In the genomic region with DNA sequence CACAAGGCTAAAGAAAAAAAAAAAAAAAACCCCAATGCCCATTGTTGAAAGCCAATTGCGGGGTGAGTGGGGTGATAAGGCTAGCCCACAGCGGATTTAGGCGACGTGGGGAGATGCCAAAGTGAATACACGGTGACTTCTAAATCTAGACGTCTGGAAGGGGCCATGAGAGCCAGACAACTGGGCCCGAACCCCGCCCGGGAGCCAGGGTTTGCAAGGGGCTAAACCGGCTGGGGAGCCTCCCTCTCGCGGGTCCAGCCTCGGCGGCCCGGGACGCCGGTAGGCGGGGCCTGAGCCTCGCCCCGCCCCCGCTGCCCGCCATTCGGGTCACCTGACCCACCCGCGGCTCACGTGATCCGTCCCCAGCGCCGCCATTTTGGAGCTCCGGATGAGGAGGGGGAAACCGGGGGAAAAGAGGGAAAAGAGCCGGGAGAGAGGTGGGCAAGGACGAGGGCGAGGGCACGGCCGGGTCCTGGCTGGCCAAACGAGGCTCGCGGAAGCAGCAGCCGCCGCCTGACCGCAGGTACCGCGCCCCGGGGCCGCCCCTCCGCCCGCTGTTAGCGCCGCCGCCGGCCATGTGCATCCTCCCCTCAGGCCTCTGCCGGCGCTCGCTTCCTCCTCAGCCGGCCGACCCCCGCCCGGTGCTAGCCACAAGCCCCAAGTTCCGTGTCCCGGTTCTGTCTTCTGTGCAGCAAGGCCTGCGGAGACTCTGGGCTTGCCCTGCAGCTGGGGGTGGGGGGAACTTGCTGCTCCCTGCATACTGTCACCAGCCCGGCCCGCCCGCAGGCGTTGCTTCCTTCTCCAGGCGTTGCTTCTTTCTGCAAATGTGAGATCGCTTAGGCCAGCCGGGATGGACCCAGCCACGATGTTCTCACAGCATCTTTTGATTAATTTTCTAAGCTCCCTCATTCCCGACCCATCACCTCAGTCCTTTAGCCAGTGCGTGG, we compare ENCODE assay signal across 1 cellular context.
TF ChIP-seq lines count a peak whose summit lies in the region.

Gene ZNF507, plus strand, starts transcription at position 350 of the 947 bp plus-strand sequence. CDS start 7,221 bp downstream, outside the sequence.

TF ChIP-seq in HepG2, 621 proteins besides CTCF, POLR2A, EP300 and RAD21 (continued from another document and continues in another):
- TF ChIP-seq, protein P1, sequence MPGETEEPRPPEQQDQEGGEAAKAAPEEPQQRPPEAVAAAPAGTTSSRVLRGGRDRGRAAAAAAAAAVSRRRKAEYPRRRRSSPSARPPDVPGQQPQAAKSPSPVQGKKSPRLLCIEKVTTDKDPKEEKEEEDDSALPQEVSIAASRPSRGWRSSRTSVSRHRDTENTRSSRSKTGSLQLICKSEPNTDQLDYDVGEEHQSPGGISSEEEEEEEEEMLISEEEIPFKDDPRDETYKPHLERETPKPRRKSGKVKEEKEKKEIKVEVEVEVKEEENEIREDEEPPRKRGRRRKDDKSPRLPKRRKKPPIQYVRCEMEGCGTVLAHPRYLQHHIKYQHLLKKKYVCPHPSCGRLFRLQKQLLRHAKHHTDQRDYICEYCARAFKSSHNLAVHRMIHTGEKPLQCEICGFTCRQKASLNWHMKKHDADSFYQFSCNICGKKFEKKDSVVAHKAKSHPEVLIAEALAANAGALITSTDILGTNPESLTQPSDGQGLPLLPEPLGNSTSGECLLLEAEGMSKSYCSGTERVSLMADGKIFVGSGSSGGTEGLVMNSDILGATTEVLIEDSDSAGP (CRISPR knock-in tag; IDR thresholded peaks at IDR 0.05; ENCODE audit: borderline replicate concordance), result peak; percentile 81; the same call in 1 of the 2 replicates
- TF ChIP-seq ZNF335 (CRISPR knock-in tag; IDR thresholded peaks at IDR 0.05) (no peak), ZNF230 (CRISPR knock-in tag; IDR thresholded peaks at IDR 0.05) (peak; percentile 87; the same call in 1 of the 2 replicates), HDAC2 (CRISPR knock-in tag; IDR thresholded peaks at IDR 0.05) (no peak), ZNF274 (CRISPR knock-in tag; IDR thresholded peaks at IDR 0.05) (no peak; the same call in 1 of the 2 replicates), KDM2A (CRISPR knock-in tag; IDR thresholded peaks at IDR 0.05; ENCODE audit: borderline replicate concordance, low read depth) (peak; percentile 43), USF2 (IDR thresholded peaks at IDR 0.05; ENCODE audit: low read depth, low read length) (peak; percentile 96), USF2 (CRISPR knock-in tag; IDR thresholded peaks at IDR 0.05; ENCODE audit: borderline replicate concordance) (peak; percentile 97; the same call in 1 of the 2 replicates), ELF3 (CRISPR knock-in tag; IDR thresholded peaks at IDR 0.05) (0 out of 2 replicates have a peak, but pooled peaks have one; percentile 41), HNRNPH1 (optimal IDR thresholded peaks at IDR 0.05; ENCODE audit: low read depth, low read length) (peak; percentile 43), ZNF567 (CRISPR knock-in tag; IDR thresholded peaks at IDR 0.05; ENCODE audit: borderline replicate concordance) (peak; percentile 75; the same call in 1 of the 2 replicates), ZSCAN29 (CRISPR knock-in tag; conservative IDR thresholded peaks at IDR 0.05) (0 out of 2 replicates have a peak, but pooled peaks have one; percentile 25), STAG1 (CRISPR knock-in tag; IDR thresholded peaks at IDR 0.05) (no peak), ZNF235 (CRISPR knock-in tag; IDR thresholded peaks at IDR 0.05; ENCODE audit: borderline replicate concordance) (peak; percentile 77; the same call in 1 of the 2 replicates), ZNF652 (CRISPR knock-in tag; IDR thresholded peaks at IDR 0.05; ENCODE audit: borderline replicate concordance, low read depth) (no peak), ZNF292 (CRISPR knock-in tag; IDR thresholded peaks at IDR 0.05; ENCODE audit: borderline replicate concordance, low read depth) (no peak), ZNF672 (CRISPR knock-in tag; IDR thresholded peaks at IDR 0.05) (no peak), ZBTB39 (CRISPR knock-in tag; IDR thresholded peaks at IDR 0.05) (no peak), ZNF615 (CRISPR knock-in tag; IDR thresholded peaks at IDR 0.05; ENCODE audit: borderline replicate concordance) (0 out of 2 replicates have a peak, but pooled peaks have one; percentile 30), RNF2 (conservative IDR thresholded peaks at IDR 0.05; ENCODE audit: low read depth) (peak; percentile 78; the same call in 1 of the 2 replicates), ZNF431 (CRISPR knock-in tag; IDR thresholded peaks at IDR 0.05; ENCODE audit: borderline replicate concordance, low read depth) (peak; percentile 60; the same call in 1 of the 2 replicates), MTERF4 (CRISPR knock-in tag; IDR thresholded peaks at IDR 0.05) (no peak), FOXC1 (CRISPR knock-in tag; IDR thresholded peaks at IDR 0.05; ENCODE audit: borderline replicate concordance) (peak; percentile 68; the same call in 1 of the 2 replicates), ZNF746 (CRISPR knock-in tag; IDR thresholded peaks at IDR 0.05) (0 out of 2 replicates have a peak, but pooled peaks have one; percentile 28), HNF4G (IDR thresholded peaks at IDR 0.05; ENCODE audit: borderline replicate concordance, low read depth, low read length) (no peak), HNF4G (CRISPR knock-in tag; IDR thresholded peaks at IDR 0.05; ENCODE audit: borderline replicate concordance, low read depth) (peak; percentile 40; the same call in 1 of the 2 replicates), CAMTA2 (CRISPR knock-in tag; IDR thresholded peaks at IDR 0.05; ENCODE audit: borderline replicate concordance) (no peak), ZBTB2 (CRISPR knock-in tag; IDR thresholded peaks at IDR 0.05; ENCODE audit: low read depth) (peak; percentile 27; the same call in 1 of the 2 replicates), CHD4 (IDR thresholded peaks at IDR 0.05; ENCODE audit: borderline replicate concordance, low read length) (no peak), EHMT2 (IDR thresholded peaks at IDR 0.05; ENCODE audit: borderline replicate concordance, low read depth, low read length) (no peak), TFDP1 (CRISPR knock-in tag; IDR thresholded peaks at IDR 0.05; ENCODE audit: borderline replicate concordance) (peak; percentile 77; the same call in 1 of the 2 replicates), PCBP1 (IDR thresholded peaks at IDR 0.05; ENCODE audit: borderline replicate concordance, low read depth, low read length) (0 out of 2 replicates have a peak, but pooled peaks have one; percentile 44), TSC22D2 (CRISPR knock-in tag; IDR thresholded peaks at IDR 0.05; ENCODE audit: borderline replicate concordance) (no peak)
- TF ChIP-seq, protein P2, sequence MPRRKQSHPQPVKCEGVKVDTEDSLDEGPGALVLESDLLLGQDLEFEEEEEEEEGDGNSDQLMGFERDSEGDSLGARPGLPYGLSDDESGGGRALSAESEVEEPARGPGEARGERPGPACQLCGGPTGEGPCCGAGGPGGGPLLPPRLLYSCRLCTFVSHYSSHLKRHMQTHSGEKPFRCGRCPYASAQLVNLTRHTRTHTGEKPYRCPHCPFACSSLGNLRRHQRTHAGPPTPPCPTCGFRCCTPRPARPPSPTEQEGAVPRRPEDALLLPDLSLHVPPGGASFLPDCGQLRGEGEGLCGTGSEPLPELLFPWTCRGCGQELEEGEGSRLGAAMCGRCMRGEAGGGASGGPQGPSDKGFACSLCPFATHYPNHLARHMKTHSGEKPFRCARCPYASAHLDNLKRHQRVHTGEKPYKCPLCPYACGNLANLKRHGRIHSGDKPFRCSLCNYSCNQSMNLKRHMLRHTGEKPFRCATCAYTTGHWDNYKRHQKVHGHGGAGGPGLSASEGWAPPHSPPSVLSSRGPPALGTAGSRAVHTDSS (CRISPR knock-in tag; conservative IDR thresholded peaks at IDR 0.05), result no peak
- TF ChIP-seq, protein P3, sequence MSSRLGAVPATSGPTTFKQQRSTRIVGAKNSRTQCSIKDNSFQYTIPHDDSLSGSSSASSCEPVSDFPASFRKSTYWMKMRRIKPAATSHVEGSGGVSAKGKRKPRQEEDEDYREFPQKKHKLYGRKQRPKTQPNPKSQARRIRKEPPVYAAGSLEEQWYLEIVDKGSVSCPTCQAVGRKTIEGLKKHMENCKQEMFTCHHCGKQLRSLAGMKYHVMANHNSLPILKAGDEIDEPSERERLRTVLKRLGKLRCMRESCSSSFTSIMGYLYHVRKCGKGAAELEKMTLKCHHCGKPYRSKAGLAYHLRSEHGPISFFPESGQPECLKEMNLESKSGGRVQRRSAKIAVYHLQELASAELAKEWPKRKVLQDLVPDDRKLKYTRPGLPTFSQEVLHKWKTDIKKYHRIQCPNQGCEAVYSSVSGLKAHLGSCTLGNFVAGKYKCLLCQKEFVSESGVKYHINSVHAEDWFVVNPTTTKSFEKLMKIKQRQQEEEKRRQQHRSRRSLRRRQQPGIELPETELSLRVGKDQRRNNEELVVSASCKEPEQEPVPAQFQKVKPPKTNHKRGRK (CRISPR knock-in tag; IDR thresholded peaks at IDR 0.05), result no peak
- TF ChIP-seq, protein P4, sequence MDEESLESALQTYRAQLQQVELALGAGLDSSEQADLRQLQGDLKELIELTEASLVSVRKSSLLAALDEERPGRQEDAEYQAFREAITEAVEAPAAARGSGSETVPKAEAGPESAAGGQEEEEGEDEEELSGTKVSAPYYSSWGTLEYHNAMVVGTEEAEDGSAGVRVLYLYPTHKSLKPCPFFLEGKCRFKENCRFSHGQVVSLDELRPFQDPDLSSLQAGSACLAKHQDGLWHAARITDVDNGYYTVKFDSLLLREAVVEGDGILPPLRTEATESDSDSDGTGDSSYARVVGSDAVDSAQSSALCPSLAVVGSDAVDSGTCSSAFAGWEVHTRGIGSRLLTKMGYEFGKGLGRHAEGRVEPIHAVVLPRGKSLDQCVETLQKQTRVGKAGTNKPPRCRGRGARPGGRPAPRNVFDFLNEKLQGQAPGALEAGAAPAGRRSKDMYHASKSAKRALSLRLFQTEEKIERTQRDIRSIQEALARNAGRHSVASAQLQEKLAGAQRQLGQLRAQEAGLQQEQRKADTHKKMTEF (CRISPR knock-in tag; IDR thresholded peaks at IDR 0.05), result peak; percentile 73
- TF ChIP-seq, protein P5, sequence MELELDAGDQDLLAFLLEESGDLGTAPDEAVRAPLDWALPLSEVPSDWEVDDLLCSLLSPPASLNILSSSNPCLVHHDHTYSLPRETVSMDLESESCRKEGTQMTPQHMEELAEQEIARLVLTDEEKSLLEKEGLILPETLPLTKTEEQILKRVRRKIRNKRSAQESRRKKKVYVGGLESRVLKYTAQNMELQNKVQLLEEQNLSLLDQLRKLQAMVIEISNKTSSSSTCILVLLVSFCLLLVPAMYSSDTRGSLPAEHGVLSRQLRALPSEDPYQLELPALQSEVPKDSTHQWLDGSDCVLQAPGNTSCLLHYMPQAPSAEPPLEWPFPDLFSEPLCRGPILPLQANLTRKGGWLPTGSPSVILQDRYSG (CRISPR knock-in tag; IDR thresholded peaks at IDR 0.05), result no peak
- TF ChIP-seq, protein P6, sequence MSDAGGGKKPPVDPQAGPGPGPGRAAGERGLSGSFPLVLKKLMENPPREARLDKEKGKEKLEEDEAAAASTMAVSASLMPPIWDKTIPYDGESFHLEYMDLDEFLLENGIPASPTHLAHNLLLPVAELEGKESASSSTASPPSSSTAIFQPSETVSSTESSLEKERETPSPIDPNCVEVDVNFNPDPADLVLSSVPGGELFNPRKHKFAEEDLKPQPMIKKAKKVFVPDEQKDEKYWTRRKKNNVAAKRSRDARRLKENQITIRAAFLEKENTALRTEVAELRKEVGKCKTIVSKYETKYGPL (CRISPR knock-in tag; IDR thresholded peaks at IDR 0.05), result no peak
